Comparison of ENCODE assay signal across 10 cellular contexts in genomic region chr2:66555076-66555475, GRCh38.
DNase-seq lines count a peak whose midpoint lies in the region; ATAC-seq and TF ChIP-seq lines count a peak whose summit lies in the region.
"Had no signal": no experiment of that assay in that cellular context is flagged by ENCODE, and none has a peak within 500 bp of the region (broad histone marks: within the 10 kb centered on the region; RNA-seq: fewer than 3 reads in every experiment).

No MANE protein-coding gene starts in this region.

- 3 to 6% methylated on average over 3 to 4 of the region's 4 CpGs for WGBS in transverse colon (ENCODE audit: low coverage in 1 of 2), 2 donors

- in situ Hi-C loops in transverse colon (cut with MboI; ENCODE audit: low pct_ligation_motif_present in 1 of 4, low pct_unique_long_range_greater_than_20kb in 1 of 4, low sequenced_read_pairs in 3 of 4), result no loop called here

- H3K27me3 ChIP-seq in lower lobe of right lung (ENCODE audit: low read depth), result no peaks in the 10 kb centered on the region
- no peaks in the 10 kb centered on the region for H3K27me3 ChIP-seq in transverse colon

- TF ChIP-seq CTCF in lower lobe of right lung (IDR thresholded peaks at IDR 0.05), result no peak
- no peak for TF ChIP-seq CTCF in transverse colon (IDR thresholded peaks at IDR 0.05)

- peak; percentile 28 for DNase-seq in SHP77 (lab: John Stamatoyannopoulos, UW)
- DNase-seq in SHP77 treated with DMSO at 0.1 percent for 48 hours (lab: John Stamatoyannopoulos, UW), result no peak
- DNase-seq in dermis microvascular lymphatic vessel endothelial cell (ENCODE audit: low read depth in 2 of 2), result peak; percentile 39 to 64
- no peak for DNase-seq in lower lobe of right lung
- no peak for DNase-seq in transverse colon
- DNase-seq in DMS153 treated with DMSO at 0.1 percent for 48 hours (lab: John Stamatoyannopoulos, UW; ENCODE audit: unreplicated experiment), result no peak
- DNase-seq in amniotic stem cell (lab: John Stamatoyannopoulos, UW), result no peak
- DNase-seq: activated effector memory CD4-positive, alpha-beta T cell treated with anti-CD3 and anti-CD28 coated beads, Interleukin-2, amount 50 U/mL, for 16 hours; effector CD8-positive, alpha-beta T cell had no signal

- no peaks in the 10 kb centered on the region for H3K36me3 ChIP-seq in lower lobe of right lung
- no peaks in the 10 kb centered on the region for H3K36me3 ChIP-seq in transverse colon

- TF ChIP-seq EP300 in transverse colon (IDR thresholded peaks at IDR 0.05; ENCODE audit: low read depth), result no peak

- H3K4me3 ChIP-seq in lower lobe of right lung, result no peak overlapping the region
- H3K4me3 ChIP-seq in transverse colon, result no peak overlapping the region

- H3K9me3 ChIP-seq in lower lobe of right lung (no peaks in the 10 kb centered on the region), transverse colon (no peaks in the 10 kb centered on the region)

- intact Hi-C loops in lower lobe of right lung (cut with DNase I), result no loop called here
- intact Hi-C loops in transverse colon (cut with DNase I; ENCODE audit: low total_unique reads), result no loop called here

- peaks cover 40% of the 10 kb centered on the region for H3K4me1 ChIP-seq in lower lobe of right lung
- peaks cover 0 to 24% (median 4%) of the 10 kb centered on the region in 4 donors for H3K4me1 ChIP-seq in transverse colon

- no peak for ATAC-seq in lower lobe of right lung
- ATAC-seq in GM21723 (IDR thresholded peaks at IDR 0.05; ENCODE audit: unreplicated experiment), result no peak

- no peak for TF ChIP-seq POLR2A in transverse colon (IDR thresholded peaks at IDR 0.05)

- H3K27ac ChIP-seq in lower lobe of right lung (peak overlapping the region; percentile 50), transverse colon (peak overlapping the region; percentile 45 to 77 (median 74))

Comparison
In these comparisons a context has a peak if more than half of its experiments do, and no peak if none do; other contexts are left out.
1. DNase-seq: peak in SHP77 (2 of 2) and dermis microvascular lymphatic vessel endothelial cell (2 of 2); none in SHP77 treated with DMSO at 0.1 percent for 48 hours (single experiment), lower lobe of right lung (single experiment), transverse colon (single experiment), DMS153 treated with DMSO at 0.1 percent for 48 hours (single experiment) and amniotic stem cell (single experiment).